In the genomic region with DNA sequence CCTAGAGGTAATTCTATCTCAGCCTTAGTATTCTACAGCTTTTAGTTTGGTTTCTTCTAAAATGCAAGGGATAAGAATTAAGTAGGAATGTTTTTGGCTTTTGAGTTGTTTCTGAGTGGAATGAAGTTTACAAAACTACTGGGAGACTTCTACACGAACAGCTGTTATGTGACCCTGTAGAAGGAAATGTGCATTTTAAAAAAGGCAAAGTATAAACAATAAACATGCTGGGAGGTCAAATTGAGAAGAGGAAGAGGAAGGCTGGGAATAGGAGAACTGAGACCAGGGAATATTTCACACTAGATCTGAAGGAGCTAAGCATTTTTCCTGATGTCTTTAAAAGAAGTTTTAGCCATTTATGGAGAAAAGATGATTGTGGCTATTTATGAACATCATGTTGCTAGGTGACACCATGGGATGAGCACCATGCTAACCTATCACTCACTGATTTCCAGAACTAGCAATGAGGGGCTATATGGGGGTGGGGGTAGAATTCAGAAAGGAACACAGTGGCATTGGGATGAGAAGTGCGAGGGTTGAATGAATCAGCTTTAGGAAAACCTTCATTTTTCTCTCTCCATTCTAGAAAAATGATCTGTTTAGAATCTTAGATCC, we compare ENCODE assay signal across 18 cellular contexts.
DNase-seq lines count a peak whose midpoint lies in the region; ATAC-seq and TF ChIP-seq lines count a peak whose summit lies in the region.
"Had no signal": no experiment of that assay in that cellular context is flagged by ENCODE, and none has a peak within 500 bp of the region (broad histone marks: within the 10 kb centered on the region; RNA-seq: fewer than 3 reads in every experiment).

No MANE protein-coding gene starts in this region.

- no peak for ATAC-seq in lung (ENCODE audit: insufficient read depth, low FRiP score)
- ATAC-seq: esophagus mucosa; HCT116; natural killer cell treated with Interleukin-12 subunit alpha and Interleukin-12 subunit beta and Interleukin-15 and Interleukin-18, amount 100 ng/mL, for 72 hours; stimulated activated effector memory CD8-positive, alpha-beta T cell treated with anti-CD3 and anti-CD28 coated beads, Interleukin-12 subunit alpha, Interleukin-12 subunit beta, amount 100 ng/mL, for 72 hours had no signal

- peaks cover 0 to 13% (median 0%) of the 10 kb centered on the region in 3 donors for H3K4me1 ChIP-seq in esophagus squamous epithelium
- H3K4me1 ChIP-seq in lung (ENCODE audit: control insufficient read depth in 2 of 2, insufficient read depth in 2 of 2, low read length in 2 of 2) = peaks cover 5 to 8% of the 10 kb centered on the region in 2 donors
- peaks cover 4 to 24% (median 11%) of the 10 kb centered on the region in 3 donors for H3K4me1 ChIP-seq in skeletal muscle tissue (ENCODE audit: control insufficient read depth in 3 of 3, insufficient read depth in 3 of 3, low read length in 3 of 3)

- 58 to 70% methylated on average over 2 of the region's 2 CpGs for WGBS in esophagus squamous epithelium, 2 donors
- WGBS in lung, 2 donors = 61 to 75% methylated on average over 2 of the region's 2 CpGs

- DNase-seq in esophagus squamous epithelium (lab: John Stamatoyannopoulos, UW) = no peak
- no peak for DNase-seq in lung (ENCODE audit: low spot score)
- no peak for DNase-seq in AG08396 (ENCODE audit: low spot score)
- no peak for DNase-seq in erythroblast (lab: John Stamatoyannopoulos, UW)
- DNase-seq in UCSD-AML1 (lab: John Stamatoyannopoulos, UW; ENCODE audit: unreplicated experiment) = no peak
- no peak for DNase-seq in COLO829 (ENCODE audit: low spot score)
- DNase-seq: activated CD4-positive, alpha-beta T cell treated with anti-CD3 and anti-CD28 coated beads, Interleukin-2, amount 50 U/mL, for 1 hour; activated naive CD8-positive, alpha-beta T cell treated with anti-CD3 and anti-CD28 coated beads for 36 hours; activated T-cell treated with anti-CD3 and anti-CD28 coated beads, Interleukin-2, amount 50 U/mL, for 1 hour; NCI-H187 treated with DMSO at 0.1 percent for 48 hours; NCI-H510A had no signal

- H3K27ac ChIP-seq in angular gyrus (ENCODE audit: low read depth, low read length) (peak overlapping the region; percentile 27), esophagus squamous epithelium (peak overlapping the region in 3 of 4 donors; percentile 11 to 64 (median 45)), lung (ENCODE audit: low read depth in 1 of 2, low read length in 1 of 2) (peak overlapping the region; percentile 13 to 51), skeletal muscle tissue (ENCODE audit: low read depth, low read length) (peak overlapping the region; percentile 56)

- no peak for TF ChIP-seq POLR2A in esophagus squamous epithelium (IDR thresholded peaks at IDR 0.05)
- no peak for TF ChIP-seq POLR2A in erythroblast (IDR thresholded peaks at IDR 0.05; ENCODE audit: low read length)

- no peaks in the 10 kb centered on the region for H3K9me3 ChIP-seq in esophagus squamous epithelium
- no peaks in the 10 kb centered on the region for H3K9me3 ChIP-seq in lung (ENCODE audit: control insufficient read depth in 2 of 2, insufficient read depth in 1 of 2, low read length in 1 of 2)
- H3K9me3 ChIP-seq in skeletal muscle tissue (ENCODE audit: control insufficient read depth in 3 of 3, low read length in 3 of 3) = no peaks in the 10 kb centered on the region

- H3K27me3 ChIP-seq in esophagus squamous epithelium (no peaks in the 10 kb centered on the region), lung (ENCODE audit: control insufficient read depth, insufficient read depth) (no peaks in the 10 kb centered on the region), skeletal muscle tissue (ENCODE audit: control insufficient read depth in 3 of 3, insufficient read depth in 3 of 3, low read length in 3 of 3) (no peaks in the 10 kb centered on the region)

- H3K9ac ChIP-seq in skeletal muscle tissue (ENCODE audit: low read depth in 1 of 3, low read length in 3 of 3) = no peak overlapping the region

- no peak for TF ChIP-seq CTCF in esophagus squamous epithelium (IDR thresholded peaks at IDR 0.05)
- TF ChIP-seq CTCF in lung (IDR thresholded peaks at IDR 0.05; ENCODE audit: control extremely low read depth, extremely low read depth) = no peak

- H3K36me3 ChIP-seq in esophagus squamous epithelium = no peaks in the 10 kb centered on the region
- H3K36me3 ChIP-seq in lung (ENCODE audit: control insufficient read depth in 2 of 2, insufficient read depth in 2 of 2, low read length in 2 of 2) = no peaks in the 10 kb centered on the region
- no peaks in the 10 kb centered on the region for H3K36me3 ChIP-seq in skeletal muscle tissue (ENCODE audit: control insufficient read depth in 3 of 3, insufficient read depth in 3 of 3, low read length in 3 of 3)

- H3K4me3 ChIP-seq in esophagus squamous epithelium (no peak overlapping the region), lung (no peak overlapping the region), skeletal muscle tissue (ENCODE audit: low read length in 3 of 3) (no peak overlapping the region)
- H3K4me3 ChIP-seq: skin epidermis had no signal

- intact Hi-C loops in esophagus squamous epithelium (cut with DNase I) = no loop called here
